Comparison of ENCODE assay signal across 13 cellular contexts in genomic region chr17:76027159-76027839, GRCh38. TPM values are rescaled to one million over a fixed set of nuclear protein-coding genes. Genes with fewer than 3 reads are reported as not detected.
DNase-seq lines count a peak whose midpoint lies in the region; ATAC-seq, FAIRE-seq and TF ChIP-seq lines count a peak whose summit lies in the region.
"Had no signal": no experiment of that assay in that cellular context is flagged by ENCODE, and none has a peak within 500 bp of the region (broad histone marks: within the 10 kb centered on the region; RNA-seq: fewer than 3 reads in every experiment).

TSS of gene EVPL (minus strand) at chr17:76027306. CDS start at chr17:76027198, 108 bp downstream.

- H3K79me2 ChIP-seq in HCT116 (ENCODE audit: insufficient read depth, low read length) (peaks cover 36% of the 10 kb centered on the region), keratinocyte (ENCODE audit: control insufficient read depth, insufficient read depth, low read length) (peaks cover 11% of the 10 kb centered on the region)

- H4K20me1 ChIP-seq in HCT116 (ENCODE audit: insufficient read depth), result no peaks in the 10 kb centered on the region
- peaks cover 4% of the 10 kb centered on the region for H4K20me1 ChIP-seq in keratinocyte (ENCODE audit: control insufficient read depth, extremely low read depth, insufficient read depth, low read length)

- ATAC-seq in HCT116, result peak; percentile 83
- ATAC-seq in stimulated activated memory B cell treated with anti-CD40 and anti-IgM and Interleukin-4, amounts not matched to agents 10 μg/mL and 1 μg/mL and 100 μg/mL, for 72 hours, result peak; percentile 3
- ATAC-seq in GM21717 (IDR thresholded peaks at IDR 0.05; ENCODE audit: unreplicated experiment), result no peak

- peak within 1 kb of the TSS; percentile 96 for H3K27ac ChIP-seq in HCT116 (ENCODE audit: low read depth, low read length)
- peak within 1 kb of the TSS; percentile 67 for H3K27ac ChIP-seq in keratinocyte (ENCODE audit: control insufficient read depth, insufficient read depth, low read length)

- H3K4me1 ChIP-seq in HCT116 (ENCODE audit: control insufficient read depth in 1 of 2, insufficient read depth in 2 of 2, low read length in 2 of 2) (peaks cover 47 to 65% of the 10 kb centered on the region in 2 experiments), keratinocyte (ENCODE audit: control insufficient read depth, extremely low read depth, insufficient read depth, low read length) (peaks cover 21% of the 10 kb centered on the region), BE2C (peaks cover 3% of the 10 kb centered on the region)

- H3K27me3 ChIP-seq in HCT116 (ENCODE audit: insufficient read depth, low read length), result no peaks in the 10 kb centered on the region
- H3K27me3 ChIP-seq in keratinocyte (ENCODE audit: control insufficient read depth, extremely low read depth, insufficient read depth, low read length), result no peaks in the 10 kb centered on the region
- no peaks in the 10 kb centered on the region for H3K27me3 ChIP-seq in BE2C

- dilution Hi-C loops in keratinocyte (cut with MboI; ENCODE audit: extremely low pct_ligation_motif_present, low sequenced_read_pairs), result no loop called here

- no peak within 1 kb of the TSS for H2AFZ ChIP-seq in HCT116 (ENCODE audit: low read depth, low read length, poor library complexity, severe bottlenecking)
- peak within 1 kb of the TSS; percentile 73 for H2AFZ ChIP-seq in keratinocyte (ENCODE audit: control insufficient read depth, low read length)

- peak; percentile 85 for DNase-seq in HCT116 (ENCODE audit: low read depth, low spot score)
- peak; percentile 63 for DNase-seq in RCC 7860 (ENCODE audit: low spot score)
- DNase-seq in keratinocyte (ENCODE audit: low read depth, low spot score), result peak; percentile 96
- DNase-seq in BE2C, result no peak
- no peak for DNase-seq in germinal center (ENCODE audit: low spot score)
- DNase-seq in GOT3 (lab: John Stamatoyannopoulos, UW), result no peak
- DNase-seq: activated CD4-positive, CD25-positive, alpha-beta regulatory T cell; activated gamma-delta T cell treated with Interleukin-2 at 50 U/mL for 16 hours; cortex of kidney; NK-92 treated with Interleukin-12 subunit alpha and Interleukin-12 subunit beta, amount 100 ng/mL, for 24 hours had no signal

- no peak within 1 kb of the TSS for H3K27ac Mint-ChIP-seq in stimulated activated memory B cell treated with anti-CD40 and anti-IgM and Interleukin-4, amounts not matched to agents 10 μg/mL and 1 μg/mL and 100 μg/mL, for 72 hours

- POLR2A ChIA-PET in HCT116 (lab: Charles Lee), result interaction anchor here (0.7 to 1.2 kb wide), 3 partner anchors 11 to 77 kb away, joined by 3 read pairs; partner anchors contain the start of genes EXOC7 and SRP68

- H3K9me3 Mint-ChIP-seq in stimulated activated memory B cell treated with anti-CD40 and anti-IgM and Interleukin-4, amounts not matched to agents 10 μg/mL and 1 μg/mL and 100 μg/mL, for 72 hours, result no peaks in the 10 kb centered on the region

- CTCF ChIA-PET in HCT116 (lab: Charles Lee), result interaction anchor here (1.0 to 1.3 kb wide), 2 partner anchors 13 to 252 kb away, joined by 3 to 4 read pairs; no protein-coding TSS in a partner anchor

- H3K9me3 ChIP-seq in HCT116 (ENCODE audit: control insufficient read depth in 1 of 2, insufficient read depth in 1 of 2, low read depth in 1 of 2, low read length in 2 of 2) (no peaks in the 10 kb centered on the region), keratinocyte (ENCODE audit: control insufficient read depth, low read depth, low read length) (no peaks in the 10 kb centered on the region), BE2C (no peaks in the 10 kb centered on the region)

- peaks cover 11% of the 10 kb centered on the region for H3K4me1 Mint-ChIP-seq in stimulated activated memory B cell treated with anti-CD40 and anti-IgM and Interleukin-4, amounts not matched to agents 10 μg/mL and 1 μg/mL and 100 μg/mL, for 72 hours

- TF ChIP-seq CTCF in HCT116 (IDR thresholded peaks at IDR 0.05 in 2 of 3, conservative IDR thresholded peaks at IDR 0.05 in 1 of 3; ENCODE audit: borderline replicate concordance in 1 of 3, insufficient read depth in 1 of 3, low read depth in 2 of 3, low read length in 2 of 3) (no peak; a peak in 1 of 6 replicates), keratinocyte (optimal IDR thresholded peaks at IDR 0.05 in 1 of 3, IDR thresholded peaks at IDR 0.05 in 1 of 3, conservative IDR thresholded peaks at IDR 0.05 in 1 of 3; ENCODE audit: extremely low read depth in 1 of 3, insufficient read depth in 2 of 3, low read length in 3 of 3) (no peak), BE2C (IDR thresholded peaks at IDR 0.05; ENCODE audit: low read depth, low read length) (no peak)

- RAD21 ChIA-PET in HCT116 (lab: Charles Lee; ENCODE audit: low non-redundant PET in 1 of 2, low total read pairs in 2 of 2, uncharacterized antibody in 2 of 2, unreplicated experiment in 2 of 2), result interaction anchor here in 1 of 2 experiments (1.0 kb wide), 1 partner anchor 13 kb away, joined by 3 read pairs; no protein-coding TSS in a partner anchor

- H3K4me3 Mint-ChIP-seq in stimulated activated memory B cell treated with anti-CD40 and anti-IgM and Interleukin-4, amounts not matched to agents 10 μg/mL and 1 μg/mL and 100 μg/mL, for 72 hours, result no peak within 1 kb of the TSS

- no peaks in the 10 kb centered on the region for H3K36me3 Mint-ChIP-seq in stimulated activated memory B cell treated with anti-CD40 and anti-IgM and Interleukin-4, amounts not matched to agents 10 μg/mL and 1 μg/mL and 100 μg/mL, for 72 hours

- H3K9me2 ChIP-seq in HCT116 (ENCODE audit: insufficient read depth), result no peaks in the 10 kb centered on the region

- H3K9me1 ChIP-seq in keratinocyte (ENCODE audit: control insufficient read depth, extremely low read depth, insufficient read depth, low read length), result no peaks in the 10 kb centered on the region

- peak within 1 kb of the TSS; percentile 76 for H3K9ac ChIP-seq in HCT116 (ENCODE audit: low read length)
- H3K9ac ChIP-seq in keratinocyte (ENCODE audit: control insufficient read depth, extremely low read depth, insufficient read depth, low read length), result peak within 1 kb of the TSS; percentile 77

- TSS peak; percentile 95 for BruUV-seq in HCT116 (replicated peaks; lab: Mats Ljungman, UMichigan)

- intact Hi-C loops in HCT116 (cut with micrococcal nuclease), result loop anchor here (5.0 kb wide), 3 partner anchors 45 to 250 kb away; partner anchors contain the start of genes EXOC7, GALR2 and SRP68

- peaks cover 22% of the 10 kb centered on the region for H3K27me3 Mint-ChIP-seq in stimulated activated memory B cell treated with anti-CD40 and anti-IgM and Interleukin-4, amounts not matched to agents 10 μg/mL and 1 μg/mL and 100 μg/mL, for 72 hours

- peak; percentile 12 for FAIRE-seq in RCC 7860 (lab: Jason Lieb, UNC)
- FAIRE-seq in keratinocyte (lab: Jason Lieb, UNC), result peak; percentile 98

- TF ChIP-seq RAD21 in HCT116 (IDR thresholded peaks at IDR 0.05; ENCODE audit: low read depth), result no peak

- H3K4me2 ChIP-seq in HCT116 (ENCODE audit: low read length), result peak within 1 kb of the TSS; percentile 78
- H3K4me2 ChIP-seq in keratinocyte (ENCODE audit: control insufficient read depth, extremely low read depth, insufficient read depth, low read depth, low read length), result peak within 1 kb of the TSS; percentile 83

- peaks cover 9 to 14% of the 10 kb centered on the region in 2 experiments for H3K36me3 ChIP-seq in HCT116 (ENCODE audit: control insufficient read depth in 1 of 2, insufficient read depth in 2 of 2, low read length in 2 of 2)
- H3K36me3 ChIP-seq in keratinocyte (ENCODE audit: control insufficient read depth in 2 of 2, extremely low read depth in 1 of 2, insufficient read depth in 2 of 2, low read length in 2 of 2), result peaks cover 0 to 9% of the 10 kb centered on the region in 2 experiments
- no peaks in the 10 kb centered on the region for H3K36me3 ChIP-seq in BE2C

- peak; percentile 73 for TF ChIP-seq POLR2A in HCT116 (IDR thresholded peaks at IDR 0.05; ENCODE audit: borderline replicate concordance, extremely low read depth, insufficient read depth, insufficient read length)

- H3K4me3 ChIP-seq in HCT116 (replicated peaks in 1 of 2; ENCODE audit: low read depth in 1 of 2, low read length in 2 of 2), result peak within 1 kb of the TSS; percentile 69 to 85
- peak within 1 kb of the TSS; percentile 74 to 75 (median 74) for H3K4me3 ChIP-seq in keratinocyte (ENCODE audit: control insufficient read depth in 2 of 3, extremely low read depth in 1 of 3, insufficient read depth in 2 of 3, low read depth in 1 of 3, low read length in 3 of 3)
- no peak within 1 kb of the TSS for H3K4me3 ChIP-seq in BE2C (ENCODE audit: low read depth, low read length)

TF ChIP-seq in HCT116, 20 proteins besides CTCF, POLR2A, EP300 and RAD21:
- peak; percentile 49; the same call in 1 of the 2 replicates for TF ChIP-seq ZFX (IDR thresholded peaks at IDR 0.05)
- TF ChIP-seq EZH2phosphoT487 (IDR thresholded peaks at IDR 0.05; ENCODE audit: borderline replicate concordance), result no peak
- TF ChIP-seq POLR2AphosphoS5 (IDR thresholded peaks at IDR 0.05; ENCODE audit: low read depth, low read length), result peak; percentile 95

RNA-seq across cellular contexts. Expression of gene EVPL, which starts in this region (rescaled TPM):
- 58.0 TPM for total RNA-seq in HCT116 (2021; ENCODE audit: unreplicated experiment)
- 38.3 and 41.0 TPM in 2 replicates for polyA plus RNA-seq in HCT116 (2012)
- 6.4 to 11.9 TPM (median 7.6 TPM) in 3 replicates for polyA plus RNA-seq in keratinocyte
- 54.1 TPM for polyA plus RNA-seq in keratinocyte (2011; ENCODE audit: low read depth)
- 3.3 and 9.8 TPM in 2 replicates for polyA plus RNA-seq in keratinocyte (2011; cell fraction: cytosol; rRNA removed)
- 36.2 and 42.7 TPM in 2 replicates for polyA plus RNA-seq in keratinocyte (2011; cell fraction: nucleus; rRNA removed)
- 21.2 and 73.9 TPM in 2 replicates for polyA plus RNA-seq in keratinocyte (2012; ENCODE audit: low replicate concordance)
- polyA minus RNA-seq in keratinocyte, result 5.4 to 20.6 TPM (median 11.1 TPM) in 3 replicates
- 19.6 TPM for polyA minus RNA-seq in keratinocyte (2011; cell fraction: cytosol; rRNA and poly(A)+ RNA removed)
- polyA minus RNA-seq in keratinocyte (2011; cell fraction: nucleus; rRNA and poly(A)+ RNA removed), result 42.7 and 44.7 TPM in 2 replicates
- polyA plus RNA-seq in BE2C (2012; ENCODE audit: insufficient read depth, insufficient read length, low read depth), result 0.94 TPM
- total RNA-seq: osteocyte had no signal

Comparison
In these comparisons a context has a peak if more than half of its experiments do, and no peak if none do; other contexts are left out.
1. DNase-seq: peak in HCT116 (single experiment), RCC 7860 (single experiment) and keratinocyte (single experiment); none in BE2C (single experiment), germinal center (single experiment) and GOT3 (single experiment).